In the genomic region with DNA sequence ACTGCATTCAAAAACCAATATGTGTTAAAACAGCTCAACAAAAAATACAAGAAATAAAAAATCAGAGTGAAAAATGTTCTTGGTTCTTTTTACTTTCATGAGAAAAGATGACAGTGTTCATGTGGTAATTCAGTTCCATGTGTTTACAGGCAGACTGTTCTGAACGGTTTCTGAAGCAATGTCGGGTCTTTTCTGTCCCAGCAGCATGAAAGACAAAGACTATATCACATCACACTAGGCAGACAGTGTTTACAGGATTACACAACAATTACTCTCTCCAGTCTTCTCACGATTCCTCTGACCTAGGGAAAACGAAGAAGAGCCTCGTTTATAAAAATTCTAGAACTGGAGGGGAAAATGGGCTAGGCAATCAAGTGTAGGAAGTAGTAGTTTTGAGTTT, we compare ENCODE assay signal across 22 cellular contexts.
A peak's percentile ranks its signal among the peaks of the same experiment; 100 is the strongest.
DNase-seq lines count a peak whose midpoint lies in the region; ATAC-seq and TF ChIP-seq lines count a peak whose summit lies in the region.
"Had no signal": no experiment of that assay in that cellular context is flagged by ENCODE, and none has a peak within 500 bp of the region (broad histone marks: within the 10 kb centered on the region; RNA-seq: fewer than 3 reads in every experiment).

No MANE protein-coding gene starts in this region.

- no peaks in the 10 kb centered on the region for H3K27me3 Mint-ChIP-seq in brain
- H3K27me3 Mint-ChIP-seq: activated CD4-positive, alpha-beta memory T cell treated with anti-CD3 and anti-CD28 coated beads for 36 hours; stimulated activated naive CD8-positive, alpha-beta T cell treated with anti-CD3 and anti-CD28 coated beads, Interleukin-15, amount 100 ng/mL, for 72 hours had no signal

- in situ Hi-C loops in G401 (cut with HindIII; ENCODE audit: low sequenced_read_pairs) = no loop called here

- peak overlapping the region in 1 of 5 experiments; percentile 71 for H3K4me3 Mint-ChIP-seq in brain
- H3K4me3 Mint-ChIP-seq: activated CD4-positive, alpha-beta memory T cell treated with anti-CD3 and anti-CD28 coated beads for 36 hours; neural progenitor cell; stimulated activated naive CD8-positive, alpha-beta T cell treated with anti-CD3 and anti-CD28 coated beads, Interleukin-15, amount 100 ng/mL, for 72 hours; WTC11 had no signal

- peak; percentile 51 for ATAC-seq in left lobe of liver
- ATAC-seq in GM21786 (IDR thresholded peaks at IDR 0.05; ENCODE audit: unreplicated experiment) = no peak
- no peak for ATAC-seq in GM18867 (IDR thresholded peaks at IDR 0.05; ENCODE audit: unreplicated experiment)
- ATAC-seq: psoas muscle; stimulated activated naive CD8-positive, alpha-beta T cell treated with anti-CD3 and anti-CD28 coated beads, Interleukin-15, amount 100 ng/mL, for 72 hours; WTC11 had no signal

- peak overlapping the region in 3 of 5 experiments; percentile 18 to 58 (median 54) for H3K27ac Mint-ChIP-seq in brain
- H3K27ac Mint-ChIP-seq: activated CD4-positive, alpha-beta memory T cell treated with anti-CD3 and anti-CD28 coated beads for 36 hours; neural progenitor cell; stimulated activated naive CD8-positive, alpha-beta T cell treated with anti-CD3 and anti-CD28 coated beads, Interleukin-15, amount 100 ng/mL, for 72 hours; WTC11 had no signal

- peak; percentile 4 for DNase-seq in MV-4-11 (lab: John Stamatoyannopoulos, UW)
- no peak for DNase-seq in left lobe of liver (ENCODE audit: low spot score)
- DNase-seq in superior temporal gyrus (ENCODE audit: extremely low spot score) = peak; percentile 80
- DNase-seq in G401 (ENCODE audit: low spot score) = no peak
- DNase-seq: activated CD4-positive, alpha-beta memory T cell treated with anti-CD3 and anti-CD28 coated beads for 36 hours; activated gamma-delta T cell; adrenal gland; AML-193; dermis blood vessel endothelial cell; DMS79 treated with DMSO at 0.1 percent for 48 hours; left cardiac atrium; NCI-H146; Peyer's patch; psoas muscle; stimulated activated CD4-positive, alpha-beta T cell treated with anti-CD3 and anti-CD28 coated beads, Interleukin-4, amount 100 ng/mL, for 4 hours; stimulated activated naive CD8-positive, alpha-beta T cell treated with anti-CD3 and anti-CD28 coated beads, Interleukin-15, amount 100 ng/mL, for 72 hours; upper lobe of left lung had no signal

- no peak for TF ChIP-seq CTCF in brain (conservative IDR thresholded peaks at IDR 0.05)

- H3K4me1 Mint-ChIP-seq in brain = peaks cover 18% of the 10 kb centered on the region
- H3K4me1 Mint-ChIP-seq: neural progenitor cell had no signal

- H3K9me3 Mint-ChIP-seq in brain = peaks cover 0 to 2% (median 0%) of the 10 kb centered on the region in 5 experiments
- H3K9me3 Mint-ChIP-seq: activated CD4-positive, alpha-beta memory T cell treated with anti-CD3 and anti-CD28 coated beads for 36 hours; neural progenitor cell; stimulated activated naive CD8-positive, alpha-beta T cell treated with anti-CD3 and anti-CD28 coated beads, Interleukin-15, amount 100 ng/mL, for 72 hours; WTC11 had no signal

- peaks cover 9% of the 10 kb centered on the region for H3K36me3 Mint-ChIP-seq in brain

Comparison
In these comparisons a context has a peak if more than half of its experiments do, and no peak if none do; other contexts are left out.
1. DNase-seq: peak in MV-4-11 (single experiment) and superior temporal gyrus (single experiment); none in left lobe of liver (single experiment) and G401 (single experiment).